Comparison of ENCODE assay signal across 12 cellular contexts in the genomic region with DNA sequence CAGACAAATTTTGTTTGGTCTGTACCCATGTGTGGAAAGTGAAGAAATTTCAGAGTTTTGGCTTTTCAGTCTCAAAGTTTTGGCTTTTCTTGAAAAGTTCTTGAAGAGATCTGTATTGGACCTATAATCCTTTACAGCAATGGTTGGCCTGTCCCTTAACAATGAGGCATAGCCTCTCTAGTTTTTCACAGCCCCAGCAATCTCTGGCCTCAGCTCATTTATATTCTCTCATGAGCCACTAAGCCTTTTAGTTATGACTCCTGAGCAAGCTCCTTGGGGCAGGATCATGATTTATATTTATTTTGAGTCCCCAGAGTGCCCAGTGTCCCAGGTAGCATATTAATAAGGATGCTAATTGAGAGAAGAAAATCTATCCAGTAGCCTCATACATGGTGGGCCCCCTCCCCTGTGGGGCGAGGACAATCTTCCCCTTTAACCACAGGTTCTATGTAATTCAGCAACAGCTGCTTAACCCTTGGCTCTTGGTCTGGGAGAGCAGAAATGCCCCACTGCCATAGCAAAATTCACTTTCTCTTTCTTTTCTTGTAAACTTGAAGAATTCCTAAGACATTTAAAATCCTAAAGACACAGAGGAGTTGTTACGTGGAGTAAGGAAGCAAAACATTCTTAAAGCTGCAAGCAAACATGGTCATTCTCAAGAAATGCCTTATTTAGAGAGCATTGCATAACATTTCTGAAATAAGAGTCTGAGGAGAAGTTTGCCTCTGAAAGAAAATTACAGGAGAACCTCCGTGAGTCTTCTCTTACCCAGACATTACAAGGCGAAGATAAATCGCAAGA. TPM values are rescaled to one million over a fixed set of nuclear protein-coding genes. Genes with fewer than 3 reads are reported as not detected.
DNase-seq lines count a peak whose midpoint lies in the region; ATAC-seq and TF ChIP-seq lines count a peak whose summit lies in the region.
"Had no signal": no experiment of that assay in that cellular context is flagged by ENCODE, and none has a peak within 500 bp of the region (broad histone marks: within the 10 kb centered on the region; RNA-seq: fewer than 3 reads in every experiment).

No MANE protein-coding gene starts in this region.

- WGBS in heart right ventricle, 2 donors: 67 to 74% methylated on average over 5 of the region's 5 CpGs
- WGBS in adrenal gland, 4 donors: 75 to 86% (median 79%) methylated on average over 5 of the region's 5 CpGs

- H3K9me3 ChIP-seq in heart right ventricle (no peaks in the 10 kb centered on the region), muscle layer of duodenum (ENCODE audit: control insufficient read depth in 1 of 2, low read length in 2 of 2) (no peaks in the 10 kb centered on the region), adrenal gland (replicated peaks in 1 of 3) (no peaks in the 10 kb centered on the region)
- H3K9me3 ChIP-seq: thyroid gland had no signal

- peaks cover 0 to 80% (median 31%) of the 10 kb centered on the region in 9 donors for H3K4me1 ChIP-seq in heart right ventricle
- peaks cover 0 to 5% of the 10 kb centered on the region in 2 donors for H3K4me1 ChIP-seq in muscle layer of duodenum (ENCODE audit: control insufficient read depth in 1 of 2, insufficient read depth in 2 of 2, low read length in 2 of 2)
- H3K4me1 ChIP-seq in adrenal gland (replicated peaks in 1 of 2): peaks cover 0 to 3% of the 10 kb centered on the region in 2 donors

- H3K27ac ChIP-seq in heart right ventricle (peak overlapping the region in 8 of 10 donors; percentile 11 to 89 (median 57)), muscle layer of duodenum (ENCODE audit: low read length) (peak overlapping the region; percentile 10), adrenal gland (peak overlapping the region in 2 of 5 donors; percentile 46 to 52)

- TF ChIP-seq CTCF in heart right ventricle (IDR thresholded peaks at IDR 0.05) (no peak), adrenal gland (IDR thresholded peaks at IDR 0.05) (no peak), GM13977 (IDR thresholded peaks at IDR 0.05; ENCODE audit: extremely low read depth, insufficient read depth, missing control alignments) (no peak)

- H3K36me3 ChIP-seq in heart right ventricle: no peaks in the 10 kb centered on the region
- no peaks in the 10 kb centered on the region for H3K36me3 ChIP-seq in muscle layer of duodenum (ENCODE audit: control insufficient read depth in 1 of 2, insufficient read depth in 2 of 2, low read length in 2 of 2)
- H3K36me3 ChIP-seq in adrenal gland (replicated peaks in 1 of 2): no peaks in the 10 kb centered on the region
- H3K36me3 ChIP-seq: thyroid gland had no signal

- no peak overlapping the region for H3K4me3 Mint-ChIP-seq in T-helper 2 cell treated with Interferon-gamma antibody and Interleukin-4, amounts not matched to agents 5 μg/mL and 100 μg/mL, for 36 hours

- H3K27me3 ChIP-seq in heart right ventricle (peaks cover 0 to 4% (median 0%) of the 10 kb centered on the region in 7 donors), muscle layer of duodenum (ENCODE audit: low read depth, low read length) (no peaks in the 10 kb centered on the region), adrenal gland (no peaks in the 10 kb centered on the region)
- H3K27me3 ChIP-seq: thyroid gland had no signal

- no peak overlapping the region for H3K27ac Mint-ChIP-seq in T-helper 2 cell treated with Interferon-gamma antibody and Interleukin-4, amounts not matched to agents 5 μg/mL and 100 μg/mL, for 36 hours

- no peaks in the 10 kb centered on the region for H3K9me3 Mint-ChIP-seq in T-helper 2 cell treated with Interferon-gamma antibody and Interleukin-4, amounts not matched to agents 5 μg/mL and 100 μg/mL, for 36 hours

- intact Hi-C loops in heart right ventricle (cut with DNase I) (loop anchor here in 2 of 10 donors (10.0 kb wide), 2 partner anchors 187 to 197 kb away; no protein-coding TSS in a partner anchor), cardiac septum (cut with DNase I) (no loop called here), adrenal gland (cut with DNase I) (no loop called here)

- no peak for TF ChIP-seq POLR2A in adrenal gland (IDR thresholded peaks at IDR 0.05)

- DNase-seq in heart right ventricle (no peak), cardiac septum (ENCODE audit: low spot score) (no peak), dedifferentiated amniotic fluid mesenchymal stem cell (ENCODE audit: extremely low spot score) (peak; percentile 70), adrenal gland (no peak), GM13977 (ENCODE audit: low spot score) (no peak)
- DNase-seq in T-helper 2 cell treated with Interferon-gamma antibody and Interleukin-4, amounts not matched to agents 5 μg/mL and 100 μg/mL, for 36 hours (ENCODE audit: low spot score): no peak
- DNase-seq: DND-41, NCI-H1105, NCI-H510A treated with DMSO at 0.1 percent for 48 hours, thyroid gland had no signal

- peak overlapping the region in 2 of 10 donors; percentile 2 to 6 for H3K4me3 ChIP-seq in heart right ventricle
- H3K4me3 ChIP-seq in muscle layer of duodenum (ENCODE audit: low read depth in 1 of 2, low read length in 2 of 2): no peak overlapping the region
- H3K4me3 ChIP-seq in adrenal gland: no peak overlapping the region
- H3K4me3 ChIP-seq: thyroid gland had no signal

- in situ Hi-C loops in GM13977 (cut with MboI; ENCODE audit: low pct_unique_long_range_greater_than_20kb, low sequenced_read_pairs, unreplicated experiment): no loop called here

- ATAC-seq in heart right ventricle (peak in 1 of 8 donors; percentile 4), GM19452 (IDR thresholded peaks at IDR 0.05; ENCODE audit: unreplicated experiment) (no peak)

- no peaks in the 10 kb centered on the region for H3K4me1 Mint-ChIP-seq in T-helper 2 cell treated with Interferon-gamma antibody and Interleukin-4, amounts not matched to agents 5 μg/mL and 100 μg/mL, for 36 hours (ENCODE audit: low read depth)

- H3K36me3 Mint-ChIP-seq in T-helper 2 cell treated with Interferon-gamma antibody and Interleukin-4, amounts not matched to agents 5 μg/mL and 100 μg/mL, for 36 hours (ENCODE audit: low read depth): no peaks in the 10 kb centered on the region

- H3K27me3 Mint-ChIP-seq in T-helper 2 cell treated with Interferon-gamma antibody and Interleukin-4, amounts not matched to agents 5 μg/mL and 100 μg/mL, for 36 hours (ENCODE audit: low read depth): peaks cover 21% of the 10 kb centered on the region

RNA-seq across cellular contexts. Expression of a gene that starts 6.3 kb away (rescaled TPM):
- total RNA-seq in heart right ventricle: 1 to 10 TPM; 1.8 to 5.3 (median 2.9) TPM
- 10 to 100 TPM in 1 of 2 donors, 1 to 10 TPM in 1; 5.9 to 21.6 TPM for polyA plus RNA-seq in heart right ventricle
- 2.1 TPM for total RNA-seq in cardiac septum
- total RNA-seq in adrenal gland: 1 to 10 TPM in 7 of 8 donors, under 1 TPM in 1; 0.81 to 2.3 (median 1.5) TPM
- 1 to 10 TPM; 1.5 to 6.9 (median 4.1) TPM for polyA plus RNA-seq in adrenal gland
